ENCODE assay signal across 1 cellular context in genomic region chr9:124776613-124776951, GRCh38.
A peak's percentile ranks its signal among the peaks of the same experiment; 100 is the strongest.
TF ChIP-seq lines count a peak whose summit lies in the region.

No MANE protein-coding gene starts in this region.

TF ChIP-seq in HepG2, 621 proteins besides CTCF, POLR2A, EP300 and RAD21:
- TF ChIP-seq FOXO1 (CRISPR knock-in tag; IDR thresholded peaks at IDR 0.05), result no peak
- TF ChIP-seq ZNF629 (CRISPR knock-in tag; conservative IDR thresholded peaks at IDR 0.05), result peak; percentile 61; the same call in 1 of the 2 replicates
- peak; percentile 45; the same call in 1 of the 2 replicates for TF ChIP-seq BHLHE40 (IDR thresholded peaks at IDR 0.05; ENCODE audit: low read length)
- 0 out of 2 replicates have a peak, but pooled peaks have one; percentile 29 for TF ChIP-seq EZH2 (conservative IDR thresholded peaks at IDR 0.05; ENCODE audit: low read depth, low read length)
- no peak for TF ChIP-seq ATF7 (IDR thresholded peaks at IDR 0.05)
- no peak for TF ChIP-seq ATF7 (CRISPR knock-in tag; IDR thresholded peaks at IDR 0.05)
